Comparison of ENCODE assay signal across 21 cellular contexts in the genomic region with DNA sequence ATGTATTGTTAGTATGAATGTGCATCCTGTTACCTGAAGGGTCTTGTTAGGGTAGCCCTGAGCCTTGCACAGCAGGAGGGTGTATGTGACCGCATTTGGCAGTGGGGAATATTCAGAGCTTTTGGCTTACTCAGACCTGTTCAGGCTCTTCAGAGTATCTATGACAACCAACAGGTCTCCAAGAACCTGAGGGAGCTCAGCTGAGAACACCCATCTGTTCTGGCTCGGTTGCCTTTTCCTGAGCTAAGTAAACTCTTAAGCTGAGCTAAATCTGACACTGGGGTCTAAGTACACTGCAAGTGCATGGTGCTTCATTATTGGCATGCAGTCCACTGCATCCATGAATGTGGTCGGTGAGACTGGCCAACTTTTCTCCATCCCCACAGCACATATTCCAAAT.
DNase-seq lines count a peak whose midpoint lies in the region; ATAC-seq, FAIRE-seq and TF ChIP-seq lines count a peak whose summit lies in the region.
"Had no signal": no experiment of that assay in that cellular context is flagged by ENCODE, and none has a peak within 500 bp of the region (broad histone marks: within the 10 kb centered on the region; RNA-seq: fewer than 3 reads in every experiment).

No MANE protein-coding gene starts in this region.

- no peak for ATAC-seq in GM18519 (IDR thresholded peaks at IDR 0.05; ENCODE audit: low FRiP score, unreplicated experiment)
- ATAC-seq: A549, GM23338, HCT116 had no signal

- peak; percentile 24 to 75 for DNase-seq in NCI-H524 (lab: John Stamatoyannopoulos, UW)
- no peak for DNase-seq in NCI-H524 treated with DMSO at 0.1 percent for 48 hours (lab: John Stamatoyannopoulos, UW)
- DNase-seq in NCI-H2171 (lab: John Stamatoyannopoulos, UW) = peak; percentile 31
- DNase-seq in NCI-H69 (lab: John Stamatoyannopoulos, UW) = peak; percentile 88
- DNase-seq in GM20000 (ENCODE audit: low spot score) = no peak
- DNase-seq: 8988T; ACHN; AML-193; BE2C; CD4-positive, alpha-beta T cell; CD8-positive, alpha-beta memory T cell; DMS79 treated with DMSO at 0.1 percent for 48 hours; GF-D8; H9 had no signal

- TF ChIP-seq CTCF in GM20000 (IDR thresholded peaks at IDR 0.05; ENCODE audit: extremely low read depth, missing control alignments) = no peak

- FAIRE-seq in islet of Langerhans (lab: Jason Lieb, UNC) = peak; percentile 45
- FAIRE-seq: A549, GM12891, GM19239 had no signal

Comparison
In these comparisons a context has a peak if more than half of its experiments do, and no peak if none do; other contexts are left out.
1. DNase-seq: peak in NCI-H524 (2 of 2), NCI-H2171 (single experiment) and NCI-H69 (single experiment); none in NCI-H524 treated with DMSO at 0.1 percent for 48 hours (single experiment) and GM20000 (single experiment).